In the genomic region with DNA sequence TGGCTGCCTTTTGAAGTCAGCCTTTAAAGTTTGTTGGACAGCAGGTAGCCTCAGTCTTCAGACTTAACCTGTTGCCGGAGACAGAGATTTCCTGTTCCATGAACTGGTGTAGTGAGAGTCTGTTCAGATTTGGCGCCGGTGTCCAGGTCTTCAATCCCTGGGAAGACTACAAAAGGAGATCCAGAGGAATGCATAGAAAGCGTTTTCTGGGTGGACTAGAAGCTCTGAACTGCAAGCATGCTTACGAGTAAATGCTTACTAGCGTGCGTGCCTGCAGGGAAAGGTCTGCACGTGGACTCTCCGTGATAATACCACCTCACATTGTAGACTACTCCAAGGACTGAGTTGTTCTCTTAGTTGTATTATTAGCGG, we compare ENCODE assay signal across 8 cellular contexts. TPM values are rescaled to one million over a fixed set of nuclear protein-coding genes. Genes with fewer than 3 reads are reported as not detected.
DNase-seq lines count a peak whose midpoint lies in the region; ATAC-seq and TF ChIP-seq lines count a peak whose summit lies in the region.

No MANE protein-coding gene starts in this region.

- no peaks in the 10 kb centered on the region for H3K9me3 Mint-ChIP-seq in activated naive CD4-positive, alpha-beta T cell treated with anti-CD3 and anti-CD28 coated beads, Interleukin-2, amount 50 U/mL, for 72 hours
- no peaks in the 10 kb centered on the region for H3K9me3 Mint-ChIP-seq in immature natural killer cell

- H3K4me1 ChIP-seq in subcutaneous abdominal adipose tissue (ENCODE audit: control insufficient read depth in 5 of 5, insufficient read depth in 5 of 5, low read length in 5 of 5): peaks cover 2 to 33% (median 32%) of the 10 kb centered on the region in 5 donors

- POLR2A ChIA-PET in BJ (lab: Charles Lee): interaction anchor here (1.1 kb wide), 1 partner anchor 26 kb away, joined by 3 read pairs; no protein-coding TSS in a partner anchor

- H3K27ac Mint-ChIP-seq in activated naive CD4-positive, alpha-beta T cell treated with anti-CD3 and anti-CD28 coated beads, Interleukin-2, amount 50 U/mL, for 72 hours: peak overlapping the region; percentile 81 to 91
- peak overlapping the region; percentile 55 to 83 (median 72) for H3K27ac Mint-ChIP-seq in immature natural killer cell

- TF ChIP-seq CTCF in BJ (IDR thresholded peaks at IDR 0.05; ENCODE audit: insufficient read depth, low read depth, low read length): no peak

- CTCF ChIA-PET in BJ (lab: Yijun Ruan, JAX): interaction anchor here (0.6 to 2.4 kb wide), 2 partner anchors 10 to 14 kb away, joined by 3 to 14 read pairs; no protein-coding TSS in a partner anchor

- H3K4me3 ChIP-seq in BJ (ENCODE audit: low read depth, low read length) (peak overlapping the region; percentile 88), subcutaneous abdominal adipose tissue (ENCODE audit: low read depth in 1 of 5, low read length in 5 of 5) (peak overlapping the region; percentile 81 to 92 (median 90))

- peaks cover 0 to 14% (median 3%) of the 10 kb centered on the region in 3 donors for H3K27me3 Mint-ChIP-seq in immature natural killer cell (ENCODE audit: low read depth in 3 of 3)

- H3K4me3 Mint-ChIP-seq in immature natural killer cell: peak overlapping the region; percentile 82 to 89 (median 87)

- H3K27me3 ChIP-seq in BJ (ENCODE audit: control insufficient read depth, insufficient read depth, low read length) (no peaks in the 10 kb centered on the region), subcutaneous abdominal adipose tissue (ENCODE audit: control insufficient read depth in 5 of 5, insufficient read depth in 4 of 5, low read length in 5 of 5) (no peaks in the 10 kb centered on the region)

- no peak for ATAC-seq in activated naive CD4-positive, alpha-beta T cell treated with anti-CD3 and anti-CD28 coated beads, Interleukin-2, amount 50 U/mL, for 72 hours
- ATAC-seq in GM19035 (IDR thresholded peaks at IDR 0.05; ENCODE audit: unreplicated experiment) (no peak), HG03378 (IDR thresholded peaks at IDR 0.05; ENCODE audit: unreplicated experiment) (no peak)

- H3K9ac ChIP-seq in subcutaneous abdominal adipose tissue (ENCODE audit: low read length in 5 of 5): peak overlapping the region; percentile 73 to 96 (median 92)

- DNase-seq in BJ (ENCODE audit: low read depth) (no peak), HT-29 (ENCODE audit: low spot score) (peak; percentile 51), immature natural killer cell (no peak), GM19240 (ENCODE audit: insufficient read length, low spot score) (no peak)
- no peak for DNase-seq in activated naive CD4-positive, alpha-beta T cell treated with anti-CD3 and anti-CD28 coated beads, Interleukin-2, amount 50 U/mL, for 72 hours (ENCODE audit: low spot score in 2 of 2)

- H3K36me3 ChIP-seq in BJ (ENCODE audit: control insufficient read depth, insufficient read depth, low read length) (no peaks in the 10 kb centered on the region; the same call in 1 of the 2 replicates), subcutaneous abdominal adipose tissue (ENCODE audit: control insufficient read depth in 5 of 5, insufficient read depth in 5 of 5, low read length in 5 of 5) (peaks cover 0 to 4% (median 2%) of the 10 kb centered on the region in 5 donors)

- H3K27ac ChIP-seq in subcutaneous abdominal adipose tissue (ENCODE audit: low read depth, low read length): peak overlapping the region; percentile 91

- peaks cover 7 to 10% of the 10 kb centered on the region in 2 donors for H3K36me3 Mint-ChIP-seq in activated naive CD4-positive, alpha-beta T cell treated with anti-CD3 and anti-CD28 coated beads, Interleukin-2, amount 50 U/mL, for 72 hours
- H3K36me3 Mint-ChIP-seq in immature natural killer cell: no peaks in the 10 kb centered on the region

- no peaks in the 10 kb centered on the region for H3K9me3 ChIP-seq in subcutaneous abdominal adipose tissue (ENCODE audit: control insufficient read depth in 5 of 5, low read length in 5 of 5)

- peaks cover 44 to 52% of the 10 kb centered on the region in 2 donors for H3K4me1 Mint-ChIP-seq in immature natural killer cell

RNA-seq across cellular contexts. Expression of gene GLRX3, which starts 0.9 kb away (rescaled TPM):
- polyA plus RNA-seq in BJ (2011; rRNA removed) (51.3 and 82.2 TPM in 2 replicates), immature natural killer cell (100 to 1,000 TPM in 1 of 3 donors, 10 to 100 TPM in 2; 83.7 to 139 (median 85.8) TPM)
- polyA minus RNA-seq in BJ (2011; rRNA and poly(A)+ RNA removed): 12.6 and 12.7 TPM in 2 replicates
- total RNA-seq in HT-29 (2014; rRNA removed; shearing (Covaris generic)): 62.5 and 77.0 TPM in 2 replicates
- total RNA-seq in activated naive CD4-positive, alpha-beta T cell treated with anti-CD3 and anti-CD28 coated beads, Interleukin-2, amount 50 U/mL, for 72 hours: 100 to 1,000 TPM in 1 of 2 donors, 10 to 100 TPM in 1; 94.1 to 103 TPM

RNA-seq across cellular contexts. Expression of gene C10orf143, which starts 26.4 kb away (rescaled TPM):
- polyA plus RNA-seq in BJ (2011; rRNA removed) (2.0 and 2.3 TPM in 2 replicates), immature natural killer cell (10 to 100 TPM; 17.8 to 31.7 (median 27.0) TPM)
- 0.77 and 1.2 TPM in 2 replicates for polyA minus RNA-seq in BJ (2011; rRNA and poly(A)+ RNA removed)
- 0.91 TPM in 1 of 2 replicates, not detected in the other for total RNA-seq in HT-29 (2014; rRNA removed; shearing (Covaris generic))
- 1 to 10 TPM in 1 of 2 donors, under 1 TPM in 1; 0.43 to 3.1 TPM for total RNA-seq in activated naive CD4-positive, alpha-beta T cell treated with anti-CD3 and anti-CD28 coated beads, Interleukin-2, amount 50 U/mL, for 72 hours
